Comparison of ENCODE assay signal across 8 cellular contexts in the genomic region with DNA sequence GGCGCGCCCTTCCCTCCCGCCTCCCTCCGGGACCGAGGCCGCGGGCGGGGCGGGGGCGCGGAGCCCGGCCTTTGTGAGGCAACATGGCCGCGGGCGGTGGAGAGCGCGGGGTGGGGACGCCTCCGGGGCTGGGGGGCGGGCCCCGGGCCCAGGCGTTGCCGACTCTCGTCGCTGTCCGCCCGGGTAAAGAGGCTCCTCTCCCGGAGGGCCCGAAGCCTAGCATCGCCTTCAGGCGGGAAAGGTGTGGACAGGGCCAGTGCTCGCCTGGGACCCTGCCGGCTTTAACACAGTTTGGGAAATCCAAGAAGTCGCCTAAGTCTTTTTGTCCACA. TPM values are rescaled to one million over a fixed set of nuclear protein-coding genes. Genes with fewer than 3 reads are reported as not detected.
DNase-seq lines count a peak whose midpoint lies in the region; ATAC-seq and TF ChIP-seq lines count a peak whose summit lies in the region.

No MANE protein-coding gene starts in this region.

- no peaks in the 10 kb centered on the region for H3K27me3 ChIP-seq in fibroblast of lung (ENCODE audit: control insufficient read depth, insufficient read depth, low read length)
- no peaks in the 10 kb centered on the region for H3K27me3 ChIP-seq in stomach smooth muscle (ENCODE audit: control insufficient read depth in 1 of 2, insufficient read depth in 2 of 2, low read length in 2 of 2)

- DNase-seq in SKM-1 (lab: John Stamatoyannopoulos, UW; ENCODE audit: unreplicated experiment) (peak; percentile 7), SKM-1 treated with dmso at 0.1 percent for 144 hours (lab: John Stamatoyannopoulos, UW; ENCODE audit: unreplicated experiment) (no peak), NCI-H510A (lab: John Stamatoyannopoulos, UW) (peak; percentile 41), fibroblast of lung (ENCODE audit: low read depth in 2 of 2) (peak; percentile 47 to 50), neural crest cell (ENCODE audit: low read depth, low spot score) (peak; percentile 50)
- peak; percentile 71 for DNase-seq in activated T-helper 1 cell treated with anti-CD3 and anti-CD28 coated beads, Interleukin-12 subunit alpha, Interleukin-12 subunit beta, Interleukin-2, Interleukin-4 antibody, amounts not matched to agents 30 ng/mL and 10 ng/mL and 1 ng/mL, durations not matched to agents 14 hours and 24 hours and 36 hours (ENCODE audit: low spot score)

- H3K4me1 ChIP-seq in fibroblast of lung (ENCODE audit: control insufficient read depth, extremely low read depth, insufficient read depth, low read length) = peaks cover 6% of the 10 kb centered on the region
- peaks cover 40% of the 10 kb centered on the region for H3K4me1 ChIP-seq in stomach smooth muscle (ENCODE audit: control insufficient read depth, insufficient read depth, low read length)

- intact Hi-C loops in activated T-helper 1 cell treated with anti-CD3 and anti-CD28 coated beads, Interleukin-12 subunit alpha, Interleukin-12 subunit beta, Interleukin-2, Interleukin-4 antibody, amounts not matched to agents 30 ng/mL and 10 ng/mL and 1 ng/mL, durations not matched to agents 14 hours and 24 hours and 36 hours (cut with micrococcal nuclease) = loop anchor here (1.0 kb wide), 5 partner anchors 20 to 225 kb away; a partner anchor contains a TSS

- peak overlapping the region; percentile 82 for H3K27ac Mint-ChIP-seq in activated T-helper 1 cell treated with anti-CD3 and anti-CD28 coated beads, Interleukin-12 subunit alpha, Interleukin-12 subunit beta, Interleukin-2, Interleukin-4 antibody, amounts not matched to agents 30 ng/mL and 10 ng/mL and 1 ng/mL, durations not matched to agents 14 hours and 24 hours and 36 hours
- peak overlapping the region; percentile 99 for H3K27ac Mint-ChIP-seq in neural crest cell (ENCODE audit: unreplicated experiment)

- H3K9me3 ChIP-seq in fibroblast of lung (ENCODE audit: control insufficient read depth, insufficient read depth, low read depth, low read length) (no peaks in the 10 kb centered on the region), stomach smooth muscle (ENCODE audit: control insufficient read depth in 2 of 2, low read length in 2 of 2) (no peaks in the 10 kb centered on the region)

- no peaks in the 10 kb centered on the region for H3K9me3 Mint-ChIP-seq in activated T-helper 1 cell treated with anti-CD3 and anti-CD28 coated beads, Interleukin-12 subunit alpha, Interleukin-12 subunit beta, Interleukin-2, Interleukin-4 antibody, amounts not matched to agents 30 ng/mL and 10 ng/mL and 1 ng/mL, durations not matched to agents 14 hours and 24 hours and 36 hours
- no peaks in the 10 kb centered on the region for H3K9me3 Mint-ChIP-seq in neural crest cell

- peaks cover 6% of the 10 kb centered on the region for H3K36me3 Mint-ChIP-seq in activated T-helper 1 cell treated with anti-CD3 and anti-CD28 coated beads, Interleukin-12 subunit alpha, Interleukin-12 subunit beta, Interleukin-2, Interleukin-4 antibody, amounts not matched to agents 30 ng/mL and 10 ng/mL and 1 ng/mL, durations not matched to agents 14 hours and 24 hours and 36 hours (ENCODE audit: low read depth)
- peaks cover 3% of the 10 kb centered on the region for H3K36me3 Mint-ChIP-seq in neural crest cell (ENCODE audit: low read depth)

- TF ChIP-seq CTCF in fibroblast of lung (conservative IDR thresholded peaks at IDR 0.05 in 1 of 2, IDR thresholded peaks at IDR 0.05 in 1 of 2; ENCODE audit: low read depth in 1 of 2, low read length in 2 of 2) (no peak), neural crest cell (conservative IDR thresholded peaks at IDR 0.05) (no peak)

- H3K4me1 Mint-ChIP-seq in activated T-helper 1 cell treated with anti-CD3 and anti-CD28 coated beads, Interleukin-12 subunit alpha, Interleukin-12 subunit beta, Interleukin-2, Interleukin-4 antibody, amounts not matched to agents 30 ng/mL and 10 ng/mL and 1 ng/mL, durations not matched to agents 14 hours and 24 hours and 36 hours (ENCODE audit: low read depth) = peaks cover 40% of the 10 kb centered on the region
- H3K4me1 Mint-ChIP-seq in neural crest cell = peaks cover 61% of the 10 kb centered on the region

- peak; percentile 58 for ATAC-seq in HG02840 (IDR thresholded peaks at IDR 0.05; ENCODE audit: low FRiP score, unreplicated experiment)

- peak overlapping the region; percentile 71 to 83 (median 80) for H3K4me3 ChIP-seq in fibroblast of lung (replicated peaks in 1 of 4; ENCODE audit: control extremely low read depth in 1 of 4, insufficient read depth in 1 of 4, low read depth in 3 of 4, low read length in 4 of 4)
- H3K4me3 ChIP-seq in stomach smooth muscle (ENCODE audit: low read length in 2 of 2) = peak overlapping the region; percentile 63 to 85

- peak overlapping the region; percentile 83 for H3K4me3 Mint-ChIP-seq in activated T-helper 1 cell treated with anti-CD3 and anti-CD28 coated beads, Interleukin-12 subunit alpha, Interleukin-12 subunit beta, Interleukin-2, Interleukin-4 antibody, amounts not matched to agents 30 ng/mL and 10 ng/mL and 1 ng/mL, durations not matched to agents 14 hours and 24 hours and 36 hours
- peak overlapping the region; percentile 99 for H3K4me3 Mint-ChIP-seq in neural crest cell

- peaks cover 50% of the 10 kb centered on the region for H3K79me2 ChIP-seq in fibroblast of lung (ENCODE audit: control insufficient read depth, insufficient read depth, low read length)

- H3K36me3 ChIP-seq in fibroblast of lung (ENCODE audit: control insufficient read depth, insufficient read depth, low read length) (peaks cover 4% of the 10 kb centered on the region), stomach smooth muscle (ENCODE audit: control insufficient read depth in 2 of 2, insufficient read depth in 2 of 2, low read length in 2 of 2) (peaks cover 0 to 2% of the 10 kb centered on the region in 2 donors)

- H2AFZ ChIP-seq in fibroblast of lung (ENCODE audit: low read length) = peak overlapping the region; percentile 12

- H3K27ac ChIP-seq in fibroblast of lung (ENCODE audit: insufficient read depth, low read length) = peak overlapping the region; percentile 80
- H3K27ac ChIP-seq in stomach smooth muscle (ENCODE audit: low read length) = peak overlapping the region; percentile 69

- H4K20me1 ChIP-seq in fibroblast of lung (ENCODE audit: control insufficient read depth, extremely low read depth, insufficient read depth, low read length) = no peaks in the 10 kb centered on the region

- H3K4me2 ChIP-seq in fibroblast of lung (ENCODE audit: extremely low read depth, insufficient read depth, low read length) = peak overlapping the region; percentile 90

- H3K27me3 Mint-ChIP-seq in activated T-helper 1 cell treated with anti-CD3 and anti-CD28 coated beads, Interleukin-12 subunit alpha, Interleukin-12 subunit beta, Interleukin-2, Interleukin-4 antibody, amounts not matched to agents 30 ng/mL and 10 ng/mL and 1 ng/mL, durations not matched to agents 14 hours and 24 hours and 36 hours (ENCODE audit: insufficient read depth) = no peaks in the 10 kb centered on the region
- H3K27me3 Mint-ChIP-seq in neural crest cell (ENCODE audit: low read depth) = peaks cover 2% of the 10 kb centered on the region

- peak overlapping the region; percentile 83 for H3K9ac ChIP-seq in fibroblast of lung (ENCODE audit: insufficient read depth, low read length)
- peak overlapping the region; percentile 87 to 89 for H3K9ac ChIP-seq in stomach smooth muscle (ENCODE audit: low read length in 2 of 2)

RNA-seq across cellular contexts. Expression of a gene that starts 0.4 kb away (rescaled TPM):
- 79.3 and 81.0 TPM in 2 replicates for total RNA-seq in activated T-helper 1 cell treated with anti-CD3 and anti-CD28 coated beads, Interleukin-12 subunit alpha, Interleukin-12 subunit beta, Interleukin-2, Interleukin-4 antibody, amounts not matched to agents 30 ng/mL and 10 ng/mL and 1 ng/mL, durations not matched to agents 14 hours and 24 hours and 36 hours
- 21.3 and 26.2 TPM in 2 replicates for total RNA-seq in fibroblast of lung
- 18.8 and 21.6 TPM in 2 replicates for polyA plus RNA-seq in fibroblast of lung
- polyA plus RNA-seq in fibroblast of lung (2012) = 16.4 and 19.0 TPM in 2 replicates
- polyA minus RNA-seq in fibroblast of lung (ENCODE audit: low replicate concordance) = 22.8 and 47.0 TPM in 2 replicates
- 86.3 and 86.5 TPM in 2 replicates for total RNA-seq in neural crest cell

RNA-seq across cellular contexts. Expression of a gene that starts 35.5 kb away (rescaled TPM):
- total RNA-seq in activated T-helper 1 cell treated with anti-CD3 and anti-CD28 coated beads, Interleukin-12 subunit alpha, Interleukin-12 subunit beta, Interleukin-2, Interleukin-4 antibody, amounts not matched to agents 30 ng/mL and 10 ng/mL and 1 ng/mL, durations not matched to agents 14 hours and 24 hours and 36 hours = 509 and 524 TPM in 2 replicates
- 87.8 and 88.5 TPM in 2 replicates for total RNA-seq in fibroblast of lung
- 178 and 362 TPM in 2 replicates for polyA plus RNA-seq in fibroblast of lung
- polyA plus RNA-seq in fibroblast of lung (2012) = 127 and 235 TPM in 2 replicates
- 95.9 and 194 TPM in 2 replicates for polyA minus RNA-seq in fibroblast of lung (ENCODE audit: low replicate concordance)
- 469 and 489 TPM in 2 replicates for total RNA-seq in neural crest cell

RNA-seq across cellular contexts. Expression of a gene that starts 36.6 kb away (rescaled TPM):
- total RNA-seq in activated T-helper 1 cell treated with anti-CD3 and anti-CD28 coated beads, Interleukin-12 subunit alpha, Interleukin-12 subunit beta, Interleukin-2, Interleukin-4 antibody, amounts not matched to agents 30 ng/mL and 10 ng/mL and 1 ng/mL, durations not matched to agents 14 hours and 24 hours and 36 hours = 142 and 161 TPM in 2 replicates
- total RNA-seq in fibroblast of lung = 38.8 and 52.2 TPM in 2 replicates
- polyA plus RNA-seq in fibroblast of lung = 12.9 and 13.5 TPM in 2 replicates
- polyA plus RNA-seq in fibroblast of lung (2012) = 23.8 and 28.5 TPM in 2 replicates
- 28.7 and 36.2 TPM in 2 replicates for polyA minus RNA-seq in fibroblast of lung (ENCODE audit: low replicate concordance)
- total RNA-seq in neural crest cell = 75.1 and 77.7 TPM in 2 replicates

RNA-seq across cellular contexts. Expression of a gene that starts 51.2 kb away (rescaled TPM):
- total RNA-seq in activated T-helper 1 cell treated with anti-CD3 and anti-CD28 coated beads, Interleukin-12 subunit alpha, Interleukin-12 subunit beta, Interleukin-2, Interleukin-4 antibody, amounts not matched to agents 30 ng/mL and 10 ng/mL and 1 ng/mL, durations not matched to agents 14 hours and 24 hours and 36 hours = 83.9 and 92.3 TPM in 2 replicates
- total RNA-seq in fibroblast of lung = 2.8 and 6.6 TPM in 2 replicates
- polyA plus RNA-seq in fibroblast of lung = 26.2 and 31.3 TPM in 2 replicates
- 42.0 and 49.0 TPM in 2 replicates for polyA plus RNA-seq in fibroblast of lung (2012)
- 111 and 114 TPM in 2 replicates for polyA minus RNA-seq in fibroblast of lung (ENCODE audit: low replicate concordance)
- total RNA-seq in neural crest cell = 82.1 and 98.9 TPM in 2 replicates

RNA-seq across cellular contexts. Expression of a gene that starts 59.5 kb away (rescaled TPM):
- 29.2 and 30.0 TPM in 2 replicates for total RNA-seq in activated T-helper 1 cell treated with anti-CD3 and anti-CD28 coated beads, Interleukin-12 subunit alpha, Interleukin-12 subunit beta, Interleukin-2, Interleukin-4 antibody, amounts not matched to agents 30 ng/mL and 10 ng/mL and 1 ng/mL, durations not matched to agents 14 hours and 24 hours and 36 hours
- total RNA-seq in fibroblast of lung (33.4 and 52.8 TPM in 2 replicates), neural crest cell (12.8 and 13.4 TPM in 2 replicates)
- polyA plus RNA-seq in fibroblast of lung = 28.3 and 41.3 TPM in 2 replicates
- polyA plus RNA-seq in fibroblast of lung (2012) = 21.0 and 22.2 TPM in 2 replicates
- 49.5 and 66.6 TPM in 2 replicates for polyA minus RNA-seq in fibroblast of lung (ENCODE audit: low replicate concordance)
